21 cellular contexts compared by ENCODE assay signal in genomic region chr1:12466816-12467215, GRCh38.
"Had no signal": no experiment of that assay in that cellular context is flagged by ENCODE, and none has a peak within 500 bp of the region (broad histone marks: within the 10 kb centered on the region; RNA-seq: fewer than 3 reads in every experiment).

No MANE protein-coding gene starts in this region.

- H3K9me3 Mint-ChIP-seq: endodermal cell, nephron had no signal

- H3K4me1 ChIP-seq: foreskin keratinocyte had no signal

- FAIRE-seq: colon, keratinocyte had no signal

- H3K9me3 ChIP-seq: lower lobe of right lung, spleen, testis, upper lobe of right lung had no signal

- H3K4me3 ChIP-seq: lower lobe of right lung, spleen, testis, upper lobe of right lung had no signal

- H3K27me3 ChIP-seq: brain microvascular endothelial cell, foreskin keratinocyte, spleen, testis, upper lobe of right lung had no signal

- H3K4me3 Mint-ChIP-seq: activated CD8-positive, alpha-beta memory T cell treated with anti-CD3 and anti-CD28 coated beads, Interleukin-2, amount 10 ng/mL, durations not matched to agents 7 days and 5 days; endodermal cell; nephron had no signal

- H3K27me3 Mint-ChIP-seq: activated CD8-positive, alpha-beta memory T cell treated with anti-CD3 and anti-CD28 coated beads, Interleukin-2, amount 10 ng/mL, durations not matched to agents 7 days and 5 days had no signal

- DNase-seq: activated CD4-positive, CD25-positive, alpha-beta regulatory T cell; activated CD8-positive, alpha-beta memory T cell treated with anti-CD3 and anti-CD28 coated beads, Interleukin-2, amount 10 ng/mL, durations not matched to agents 7 days and 5 days; activated effector memory CD4-positive, alpha-beta T cell treated with Interleukin-2 at 50 U/mL for 16 hours; brain microvascular endothelial cell; central memory CD4-positive, alpha-beta T cell; endodermal cell; foreskin keratinocyte; glutamatergic neuron; hypothalamus; lower lobe of right lung; nucleus accumbens; spleen; stimulated activated CD8-positive, alpha-beta memory T cell treated with anti-CD3 and anti-CD28 coated beads, Interleukin-4, amount 100 ng/mL, for 48 hours; T-helper 1 cell; T1000; testis; upper lobe of right lung had no signal

- ATAC-seq: activated CD8-positive, alpha-beta memory T cell treated with anti-CD3 and anti-CD28 coated beads, Interleukin-2, amount 10 ng/mL, durations not matched to agents 7 days and 5 days; foreskin keratinocyte; lower lobe of right lung; upper lobe of right lung had no signal

- H3K27ac Mint-ChIP-seq: activated CD8-positive, alpha-beta memory T cell treated with anti-CD3 and anti-CD28 coated beads, Interleukin-2, amount 10 ng/mL, durations not matched to agents 7 days and 5 days; endodermal cell had no signal

- H3K27ac ChIP-seq: brain microvascular endothelial cell, epithelial cell of prostate, foreskin keratinocyte, lower lobe of right lung, spleen, testis, upper lobe of right lung had no signal
